17 cellular contexts compared by ENCODE assay signal in genomic region chr10:97724341-97724941, GRCh38. TPM values are rescaled to one million over a fixed set of nuclear protein-coding genes. Genes with fewer than 3 reads are reported as not detected.
DNase-seq lines count a peak whose midpoint lies in the region; ATAC-seq, FAIRE-seq and TF ChIP-seq lines count a peak whose summit lies in the region.
"Had no signal": no experiment of that assay in that cellular context is flagged by ENCODE, and none has a peak within 500 bp of the region (broad histone marks: within the 10 kb centered on the region; RNA-seq: fewer than 3 reads in every experiment).

No MANE protein-coding gene starts in this region.

- FAIRE-seq in bronchial epithelial cell (lab: Jason Lieb, UNC) = peak; percentile 7
- FAIRE-seq: GM19239, islet of Langerhans had no signal

- H3K4me1 ChIP-seq in ACC112 (ENCODE audit: control insufficient read depth, insufficient read depth, low read length, unreplicated experiment) = peaks cover 12% of the 10 kb centered on the region

- H3K4me3 ChIP-seq in ACC112 (ENCODE audit: low read depth, low read length) (no peak overlapping the region), MG63 (no peak overlapping the region), bronchial epithelial cell (ENCODE audit: low read depth, low read length) (no peak overlapping the region)
- H3K4me3 ChIP-seq: cardiac muscle cell, skin epidermis had no signal

- ATAC-seq in left lobe of liver (peak; percentile 69), HG02870 (IDR thresholded peaks at IDR 0.05; ENCODE audit: unreplicated experiment) (no peak)

- no peak overlapping the region for H2AFZ ChIP-seq in ACC112 (ENCODE audit: low read length, unreplicated experiment)

- DNase-seq in MG63 (peak; percentile 46), bronchial epithelial cell (ENCODE audit: low read depth) (peak; percentile 81), left lobe of liver (ENCODE audit: low spot score) (peak; percentile 56), NCI-H1930 (lab: John Stamatoyannopoulos, UW) (no peak), NCI-H2081 treated with DMSO at 0.1 percent for 48 hours (lab: John Stamatoyannopoulos, UW) (no peak)
- DNase-seq in activated CD4-positive, alpha-beta T cell treated with anti-CD3 and anti-CD28 coated beads, Interleukin-2, amount 50 U/mL, for 4 hours = no peak
- DNase-seq: activated gamma-delta T cell, naive B cell, NCI-H146 had no signal

- peak overlapping the region; percentile 23; the same call in 1 of the 2 replicates for H3K27ac ChIP-seq in ACC112 (ENCODE audit: low read depth, low read length)
- H3K27ac ChIP-seq: cardiac muscle cell had no signal

- H3K27me3 ChIP-seq in ACC112 (ENCODE audit: insufficient read depth, low read length) (no peaks in the 10 kb centered on the region), MG63 (no peaks in the 10 kb centered on the region), bronchial epithelial cell (ENCODE audit: control insufficient read depth, insufficient read depth, low read length) (no peaks in the 10 kb centered on the region)
- H3K27me3 ChIP-seq: cardiac muscle cell had no signal

- H3K79me2 ChIP-seq in ACC112 (ENCODE audit: control insufficient read depth, insufficient read depth, low read length, unreplicated experiment) = no peaks in the 10 kb centered on the region

- H3K36me3 ChIP-seq in ACC112 (ENCODE audit: insufficient read depth, low read length) (no peaks in the 10 kb centered on the region), MG63 (peaks cover 10% of the 10 kb centered on the region; the same call in 1 of the 2 replicates), bronchial epithelial cell (ENCODE audit: control insufficient read depth, insufficient read depth, low read length) (no peaks in the 10 kb centered on the region)
- H3K36me3 ChIP-seq: cardiac muscle cell had no signal

- TF ChIP-seq CTCF in bronchial epithelial cell (IDR thresholded peaks at IDR 0.05; ENCODE audit: insufficient read depth, low read length, severe bottlenecking) = no peak

- no peaks in the 10 kb centered on the region for H3K9me3 ChIP-seq in MG63

RNA-seq across cellular contexts. Expression of gene MARVELD1, which starts 10.9 kb away (rescaled TPM):
- 47.5 and 63.5 TPM in 2 replicates for total RNA-seq in MG63 (2014; rRNA removed; shearing (Covaris generic); ENCODE audit: low replicate concordance)
- total RNA-seq in bronchial epithelial cell (3.6 and 4.7 TPM in 2 replicates), left lobe of liver (2.0 TPM)

RNA-seq across cellular contexts. Expression of gene ZFYVE27, which starts 12.5 kb away (rescaled TPM):
- 9.2 and 18.2 TPM in 2 replicates for total RNA-seq in MG63 (2014; rRNA removed; shearing (Covaris generic); ENCODE audit: low replicate concordance)
- total RNA-seq in bronchial epithelial cell (15.3 and 19.1 TPM in 2 replicates), left lobe of liver (10.7 TPM)

RNA-seq across cellular contexts. Expression of gene AVPI1, which starts 37.4 kb away (rescaled TPM):
- total RNA-seq in MG63 (2014; rRNA removed; shearing (Covaris generic); ENCODE audit: low replicate concordance) = 14.2 and 20.0 TPM in 2 replicates
- total RNA-seq in bronchial epithelial cell (89.2 and 99.3 TPM in 2 replicates), left lobe of liver (26.4 TPM)

RNA-seq across cellular contexts. Expression of gene SFRP5, which starts 47.4 kb away (rescaled TPM):
- total RNA-seq in MG63 (2014; rRNA removed; shearing (Covaris generic); ENCODE audit: low replicate concordance) = not detected in 2 replicates
- total RNA-seq in bronchial epithelial cell = not detected in 2 replicates
- total RNA-seq in left lobe of liver = 6.4 TPM
- total RNA-seq: epithelial cell of proximal tubule, HT-29 had no signal

Comparison
In these comparisons a context has a peak if more than half of its experiments do, and no peak if none do; other contexts are left out.
1. DNase-seq: peak in MG63 (single experiment), bronchial epithelial cell (single experiment) and left lobe of liver (single experiment); none in NCI-H1930 (0 of 2), NCI-H2081 treated with DMSO at 0.1 percent for 48 hours (single experiment) and activated CD4-positive, alpha-beta T cell treated with anti-CD3 and anti-CD28 coated beads, Interleukin-2, amount 50 U/mL, for 4 hours (0 of 2).